Comparison of ENCODE assay signal across 1 cellular context in the genomic region with DNA sequence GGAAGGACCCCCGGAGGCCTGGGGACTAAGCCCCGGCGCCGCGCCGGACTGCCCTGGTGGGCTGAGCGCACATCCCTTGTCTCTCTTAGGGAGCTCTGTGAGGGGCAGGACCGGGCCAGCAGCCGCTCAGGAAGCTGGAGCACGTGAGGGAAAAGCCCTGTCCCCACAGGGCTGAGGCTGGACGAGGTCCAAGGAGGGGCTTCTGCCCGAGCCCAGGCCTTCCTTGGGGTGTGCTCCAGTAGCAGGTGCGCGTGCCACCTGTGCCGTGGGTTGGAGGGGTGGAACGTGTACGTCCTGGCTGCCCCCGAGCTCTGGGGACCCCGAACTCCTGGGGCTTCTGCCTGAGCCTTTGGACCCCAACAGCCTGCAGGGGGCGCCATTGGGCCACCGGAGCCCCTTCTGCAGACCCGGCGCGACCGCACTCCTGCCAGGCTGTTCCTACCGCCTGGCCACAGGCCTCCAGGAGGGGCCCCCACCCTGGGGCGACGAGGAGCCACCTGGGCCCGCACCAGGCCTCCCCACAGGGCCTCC.
TF ChIP-seq lines count a peak whose summit lies in the region.

No MANE protein-coding gene starts in this region.

TF ChIP-seq in GM23338, 12 proteins besides CTCF, POLR2A, EP300 and RAD21:
- TF ChIP-seq, protein P1, sequence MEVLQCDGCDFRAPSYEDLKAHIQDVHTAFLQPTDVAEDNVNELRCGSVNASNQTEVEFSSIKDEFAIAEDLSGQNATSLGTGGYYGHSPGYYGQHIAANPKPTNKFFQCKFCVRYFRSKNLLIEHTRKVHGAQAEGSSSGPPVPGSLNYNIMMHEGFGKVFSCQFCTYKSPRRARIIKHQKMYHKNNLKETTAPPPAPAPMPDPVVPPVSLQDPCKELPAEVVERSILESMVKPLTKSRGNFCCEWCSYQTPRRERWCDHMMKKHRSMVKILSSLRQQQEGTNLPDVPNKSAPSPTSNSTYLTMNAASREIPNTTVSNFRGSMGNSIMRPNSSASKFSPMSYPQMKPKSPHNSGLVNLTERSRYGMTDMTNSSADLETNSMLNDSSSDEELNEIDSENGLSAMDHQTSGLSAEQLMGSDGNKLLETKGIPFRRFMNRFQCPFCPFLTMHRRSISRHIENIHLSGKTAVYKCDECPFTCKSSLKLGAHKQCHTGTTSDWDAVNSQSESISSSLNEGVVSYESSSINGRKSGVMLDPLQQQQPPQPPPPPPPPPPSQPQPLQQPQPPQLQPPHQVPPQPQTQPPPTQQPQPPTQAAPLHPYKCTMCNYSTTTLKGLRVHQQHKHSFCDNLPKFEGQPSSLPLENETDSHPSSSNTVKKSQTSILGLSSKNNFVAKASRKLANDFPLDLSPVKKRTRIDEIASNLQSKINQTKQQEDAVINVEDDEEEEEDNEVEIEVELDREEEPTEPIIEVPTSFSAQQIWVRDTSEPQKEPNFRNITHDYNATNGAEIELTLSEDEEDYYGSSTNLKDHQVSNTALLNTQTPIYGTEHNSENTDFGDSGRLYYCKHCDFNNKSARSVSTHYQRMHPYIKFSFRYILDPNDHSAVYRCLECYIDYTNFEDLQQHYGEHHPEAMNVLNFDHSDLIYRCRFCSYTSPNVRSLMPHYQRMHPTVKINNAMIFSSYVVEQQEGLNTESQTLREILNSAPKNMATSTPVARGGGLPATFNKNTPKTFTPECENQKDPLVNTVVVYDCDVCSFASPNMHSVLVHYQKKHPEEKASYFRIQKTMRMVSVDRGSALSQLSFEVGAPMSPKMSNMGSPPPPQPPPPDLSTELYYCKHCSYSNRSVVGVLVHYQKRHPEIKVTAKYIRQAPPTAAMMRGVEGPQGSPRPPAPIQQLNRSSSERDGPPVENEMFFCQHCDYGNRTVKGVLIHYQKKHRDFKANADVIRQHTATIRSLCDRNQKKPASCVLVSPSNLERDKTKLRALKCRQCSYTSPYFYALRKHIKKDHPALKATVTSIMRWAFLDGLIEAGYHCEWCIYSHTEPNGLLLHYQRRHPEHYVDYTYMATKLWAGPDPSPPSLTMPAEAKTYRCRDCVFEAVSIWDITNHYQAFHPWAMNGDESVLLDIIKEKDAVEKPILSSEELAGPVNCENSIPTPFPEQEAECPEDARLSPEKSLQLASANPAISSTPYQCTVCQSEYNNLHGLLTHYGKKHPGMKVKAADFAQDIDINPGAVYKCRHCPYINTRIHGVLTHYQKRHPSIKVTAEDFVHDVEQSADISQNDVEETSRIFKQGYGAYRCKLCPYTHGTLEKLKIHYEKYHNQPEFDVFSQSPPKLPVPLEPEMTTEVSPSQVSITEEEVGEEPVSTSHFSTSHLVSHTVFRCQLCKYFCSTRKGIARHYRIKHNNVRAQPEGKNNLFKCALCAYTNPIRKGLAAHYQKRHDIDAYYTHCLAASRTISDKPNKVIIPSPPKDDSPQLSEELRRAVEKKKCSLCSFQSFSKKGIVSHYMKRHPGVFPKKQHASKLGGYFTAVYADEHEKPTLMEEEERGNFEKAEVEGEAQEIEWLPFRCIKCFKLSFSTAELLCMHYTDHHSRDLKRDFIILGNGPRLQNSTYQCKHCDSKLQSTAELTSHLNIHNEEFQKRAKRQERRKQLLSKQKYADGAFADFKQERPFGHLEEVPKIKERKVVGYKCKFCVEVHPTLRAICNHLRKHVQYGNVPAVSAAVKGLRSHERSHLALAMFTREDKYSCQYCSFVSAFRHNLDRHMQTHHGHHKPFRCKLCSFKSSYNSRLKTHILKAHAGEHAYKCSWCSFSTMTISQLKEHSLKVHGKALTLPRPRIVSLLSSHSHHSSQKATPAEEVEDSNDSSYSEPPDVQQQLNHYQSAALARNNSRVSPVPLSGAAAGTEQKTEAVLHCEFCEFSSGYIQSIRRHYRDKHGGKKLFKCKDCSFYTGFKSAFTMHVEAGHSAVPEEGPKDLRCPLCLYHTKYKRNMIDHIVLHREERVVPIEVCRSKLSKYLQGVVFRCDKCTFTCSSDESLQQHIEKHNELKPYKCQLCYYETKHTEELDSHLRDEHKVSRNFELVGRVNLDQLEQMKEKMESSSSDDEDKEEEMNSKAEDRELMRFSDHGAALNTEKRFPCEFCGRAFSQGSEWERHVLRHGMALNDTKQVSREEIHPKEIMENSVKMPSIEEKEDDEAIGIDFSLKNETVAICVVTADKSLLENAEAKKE (CRISPR knock-in tag; IDR thresholded peaks at IDR 0.05) = no peak
- TF ChIP-seq STAT1 (IDR thresholded peaks at IDR 0.05; ENCODE audit: unreplicated experiment) (no peak), EZH2phosphoT487 (IDR thresholded peaks at IDR 0.05; ENCODE audit: unreplicated experiment) (no peak), CREB1 (CRISPR knock-in tag; IDR thresholded peaks at IDR 0.05; ENCODE audit: low read depth) (no peak), NANOG (IDR thresholded peaks at IDR 0.05; ENCODE audit: borderline replicate concordance) (no peak), JUNB (IDR thresholded peaks at IDR 0.05; ENCODE audit: unreplicated experiment) (no peak), EZH2 (IDR thresholded peaks at IDR 0.05; ENCODE audit: low read depth, unreplicated experiment) (no peak), ZNF114 (CRISPR knock-in tag; IDR thresholded peaks at IDR 0.05) (no peak), POLR2AphosphoS5 (IDR thresholded peaks at IDR 0.05; ENCODE audit: low read depth) (no peak), ZNF331 (CRISPR knock-in tag; IDR thresholded peaks at IDR 0.05; ENCODE audit: low read depth) (no peak)
- TF ChIP-seq, protein P2, sequence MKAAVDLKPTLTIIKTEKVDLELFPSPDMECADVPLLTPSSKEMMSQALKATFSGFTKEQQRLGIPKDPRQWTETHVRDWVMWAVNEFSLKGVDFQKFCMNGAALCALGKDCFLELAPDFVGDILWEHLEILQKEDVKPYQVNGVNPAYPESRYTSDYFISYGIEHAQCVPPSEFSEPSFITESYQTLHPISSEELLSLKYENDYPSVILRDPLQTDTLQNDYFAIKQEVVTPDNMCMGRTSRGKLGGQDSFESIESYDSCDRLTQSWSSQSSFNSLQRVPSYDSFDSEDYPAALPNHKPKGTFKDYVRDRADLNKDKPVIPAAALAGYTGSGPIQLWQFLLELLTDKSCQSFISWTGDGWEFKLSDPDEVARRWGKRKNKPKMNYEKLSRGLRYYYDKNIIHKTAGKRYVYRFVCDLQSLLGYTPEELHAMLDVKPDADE (IDR thresholded peaks at IDR 0.05) = no peak
- TF ChIP-seq, protein P3, sequence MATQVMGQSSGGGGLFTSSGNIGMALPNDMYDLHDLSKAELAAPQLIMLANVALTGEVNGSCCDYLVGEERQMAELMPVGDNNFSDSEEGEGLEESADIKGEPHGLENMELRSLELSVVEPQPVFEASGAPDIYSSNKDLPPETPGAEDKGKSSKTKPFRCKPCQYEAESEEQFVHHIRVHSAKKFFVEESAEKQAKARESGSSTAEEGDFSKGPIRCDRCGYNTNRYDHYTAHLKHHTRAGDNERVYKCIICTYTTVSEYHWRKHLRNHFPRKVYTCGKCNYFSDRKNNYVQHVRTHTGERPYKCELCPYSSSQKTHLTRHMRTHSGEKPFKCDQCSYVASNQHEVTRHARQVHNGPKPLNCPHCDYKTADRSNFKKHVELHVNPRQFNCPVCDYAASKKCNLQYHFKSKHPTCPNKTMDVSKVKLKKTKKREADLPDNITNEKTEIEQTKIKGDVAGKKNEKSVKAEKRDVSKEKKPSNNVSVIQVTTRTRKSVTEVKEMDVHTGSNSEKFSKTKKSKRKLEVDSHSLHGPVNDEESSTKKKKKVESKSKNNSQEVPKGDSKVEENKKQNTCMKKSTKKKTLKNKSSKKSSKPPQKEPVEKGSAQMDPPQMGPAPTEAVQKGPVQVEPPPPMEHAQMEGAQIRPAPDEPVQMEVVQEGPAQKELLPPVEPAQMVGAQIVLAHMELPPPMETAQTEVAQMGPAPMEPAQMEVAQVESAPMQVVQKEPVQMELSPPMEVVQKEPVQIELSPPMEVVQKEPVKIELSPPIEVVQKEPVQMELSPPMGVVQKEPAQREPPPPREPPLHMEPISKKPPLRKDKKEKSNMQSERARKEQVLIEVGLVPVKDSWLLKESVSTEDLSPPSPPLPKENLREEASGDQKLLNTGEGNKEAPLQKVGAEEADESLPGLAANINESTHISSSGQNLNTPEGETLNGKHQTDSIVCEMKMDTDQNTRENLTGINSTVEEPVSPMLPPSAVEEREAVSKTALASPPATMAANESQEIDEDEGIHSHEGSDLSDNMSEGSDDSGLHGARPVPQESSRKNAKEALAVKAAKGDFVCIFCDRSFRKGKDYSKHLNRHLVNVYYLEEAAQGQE (IDR thresholded peaks at IDR 0.05; ENCODE audit: unreplicated experiment) = no peak
TF ChIP-seq in GM23338: peak in this region for 0.
